Comparison of ENCODE assay signal across 20 cellular contexts in the genomic region with DNA sequence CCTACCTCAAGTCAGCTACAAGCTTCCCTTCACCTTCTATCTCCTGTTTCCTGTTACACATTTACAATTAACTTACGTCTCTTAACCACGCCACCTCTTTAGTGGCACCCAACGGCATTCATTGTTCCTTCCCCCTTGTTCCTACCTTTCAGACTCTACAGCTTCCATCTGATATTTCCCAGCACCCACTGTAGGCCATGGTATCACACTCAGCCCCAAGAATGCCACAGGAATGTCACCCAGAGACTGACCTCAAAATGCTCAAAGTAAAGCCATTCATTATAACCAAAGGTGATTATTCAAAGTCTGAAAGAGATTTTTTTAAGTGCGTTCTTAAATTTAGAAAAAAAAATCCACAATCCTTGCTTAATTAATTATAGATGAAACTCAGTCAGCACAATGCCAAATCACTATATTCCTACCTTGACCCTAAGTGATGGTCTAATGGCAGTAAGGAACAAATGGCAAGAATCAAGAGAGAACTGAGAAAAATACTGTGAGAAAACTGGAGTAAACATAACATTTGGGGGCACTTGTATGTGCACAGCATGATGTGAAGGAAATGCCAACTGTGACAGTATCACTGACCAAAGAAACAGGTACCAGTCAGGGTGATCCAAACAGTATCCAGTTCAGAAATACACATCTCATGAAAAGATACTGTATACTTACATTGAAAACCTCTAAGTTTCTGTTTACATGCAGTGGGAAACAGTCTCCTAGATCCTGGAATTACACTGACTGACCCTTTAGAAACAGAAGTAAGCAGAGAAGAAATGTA. TPM values are rescaled to one million over a fixed set of nuclear protein-coding genes. Genes with fewer than 3 reads are reported as not detected.
A peak's percentile ranks its signal among the peaks of the same experiment; 100 is the strongest.
DNase-seq lines count a peak whose midpoint lies in the region; ATAC-seq, FAIRE-seq and TF ChIP-seq lines count a peak whose summit lies in the region.
"Had no signal": no experiment of that assay in that cellular context is flagged by ENCODE, and none has a peak within 500 bp of the region (broad histone marks: within the 10 kb centered on the region; RNA-seq: fewer than 3 reads in every experiment).

No MANE protein-coding gene starts in this region.

- no peak overlapping the region for H2BK120ac ChIP-seq in trophoblast cell (ENCODE audit: insufficient read depth, low read length, poor library complexity)

- H2AFZ ChIP-seq in astrocyte (ENCODE audit: low read depth, low read length) = peak overlapping the region; percentile 69
- no peak overlapping the region for H2AFZ ChIP-seq in trophoblast cell (ENCODE audit: insufficient read depth, low read length, poor library complexity)

- no peak overlapping the region for H2AK5ac ChIP-seq in trophoblast cell (ENCODE audit: low read length)

- H3K27me3 ChIP-seq in astrocyte (ENCODE audit: insufficient read depth, low read length) (no peaks in the 10 kb centered on the region), endodermal cell (ENCODE audit: control insufficient read depth, insufficient read depth, low read length, poor library complexity, severe bottlenecking) (no peaks in the 10 kb centered on the region), trophoblast cell (ENCODE audit: insufficient read depth, low read length) (no peaks in the 10 kb centered on the region)
- H3K27me3 ChIP-seq: BLaER1 had no signal

- no peak for ATAC-seq in stimulated activated memory B cell treated with anti-CD40 and anti-IgM and Interleukin-4, amounts not matched to agents 10 μg/mL and 1 μg/mL and 100 μg/mL, for 72 hours

- H3K14ac ChIP-seq in trophoblast cell (ENCODE audit: low read length) = peak overlapping the region; percentile 60

- H4K8ac ChIP-seq in trophoblast cell (ENCODE audit: low read depth, low read length) = peak overlapping the region; percentile 14

- H3K27me3 Mint-ChIP-seq in astrocyte (ENCODE audit: low read depth, unreplicated experiment) (no peaks in the 10 kb centered on the region), endodermal cell (ENCODE audit: insufficient read depth) (no peaks in the 10 kb centered on the region)
- H3K27me3 Mint-ChIP-seq in stimulated activated memory B cell treated with anti-CD40 and anti-IgM and Interleukin-4, amounts not matched to agents 10 μg/mL and 1 μg/mL and 100 μg/mL, for 72 hours = no peaks in the 10 kb centered on the region
- H3K27me3 Mint-ChIP-seq: CD4-positive, alpha-beta memory T cell had no signal

- H3K9ac ChIP-seq in astrocyte (ENCODE audit: low read length) (no peak overlapping the region), endodermal cell (ENCODE audit: extremely low read depth, low read length, poor library complexity, severe bottlenecking) (no peak overlapping the region), trophoblast cell (ENCODE audit: low read length) (no peak overlapping the region)
- H3K9ac ChIP-seq: BLaER1, KMS-11 had no signal

- H3K4me2 ChIP-seq in astrocyte (ENCODE audit: low read length) = peak overlapping the region; percentile 63
- no peak overlapping the region for H3K4me2 ChIP-seq in trophoblast cell (ENCODE audit: low read length)
- H3K4me2 ChIP-seq: BLaER1, KMS-11 had no signal

- peaks cover 1% of the 10 kb centered on the region for H3K9me3 Mint-ChIP-seq in astrocyte (ENCODE audit: unreplicated experiment)
- H3K9me3 Mint-ChIP-seq in endodermal cell = no peaks in the 10 kb centered on the region
- peaks cover 5% of the 10 kb centered on the region for H3K9me3 Mint-ChIP-seq in stimulated activated memory B cell treated with anti-CD40 and anti-IgM and Interleukin-4, amounts not matched to agents 10 μg/mL and 1 μg/mL and 100 μg/mL, for 72 hours

- peaks cover 9% of the 10 kb centered on the region for H3K4me1 Mint-ChIP-seq in astrocyte (ENCODE audit: low read depth, unreplicated experiment)
- H3K4me1 Mint-ChIP-seq in endodermal cell = no peaks in the 10 kb centered on the region
- no peaks in the 10 kb centered on the region for H3K4me1 Mint-ChIP-seq in stimulated activated memory B cell treated with anti-CD40 and anti-IgM and Interleukin-4, amounts not matched to agents 10 μg/mL and 1 μg/mL and 100 μg/mL, for 72 hours
- H3K4me1 Mint-ChIP-seq: CD4-positive, alpha-beta memory T cell had no signal

- H3K27ac Mint-ChIP-seq in astrocyte (ENCODE audit: unreplicated experiment) (no peak overlapping the region), endodermal cell (no peak overlapping the region)
- no peak overlapping the region for H3K27ac Mint-ChIP-seq in stimulated activated memory B cell treated with anti-CD40 and anti-IgM and Interleukin-4, amounts not matched to agents 10 μg/mL and 1 μg/mL and 100 μg/mL, for 72 hours
- H3K27ac Mint-ChIP-seq: CD4-positive, alpha-beta memory T cell had no signal

- 78 to 92% methylated on average over 2 to 3 of the region's 4 CpGs for WGBS in endodermal cell (ENCODE audit: insufficient coverage in 1 of 2, insufficient read length in 1 of 2), 2 experiments
- WGBS in trophoblast cell (ENCODE audit: extremely low coverage, insufficient coverage, insufficient read length) = 100% methylated on average over 2 of the region's 4 CpGs

- H3K4me1 ChIP-seq in astrocyte (ENCODE audit: insufficient read depth, low read length) = peaks cover 12% of the 10 kb centered on the region
- no peaks in the 10 kb centered on the region for H3K4me1 ChIP-seq in endodermal cell (ENCODE audit: control insufficient read depth, insufficient read depth, low read length)
- peaks cover 4 to 10% of the 10 kb centered on the region in 2 experiments for H3K4me1 ChIP-seq in trophoblast cell (ENCODE audit: control insufficient read depth in 1 of 2, insufficient read depth in 2 of 2, low read length in 2 of 2)
- H3K4me1 ChIP-seq: BLaER1, HAP-1 had no signal

- H3K36me3 ChIP-seq in astrocyte (ENCODE audit: insufficient read depth, low read length) (no peaks in the 10 kb centered on the region), endodermal cell (ENCODE audit: control insufficient read depth, insufficient read depth, low read length) (no peaks in the 10 kb centered on the region), trophoblast cell (ENCODE audit: control insufficient read depth in 1 of 2, insufficient read depth in 2 of 2, low read length in 2 of 2) (no peaks in the 10 kb centered on the region)
- H3K36me3 ChIP-seq: BLaER1, HAP-1 had no signal

- H3K4ac ChIP-seq in trophoblast cell (ENCODE audit: low read depth, low read length) = no peak overlapping the region

- H3K9me3 ChIP-seq in astrocyte (ENCODE audit: insufficient read depth, low read depth, low read length) (no peaks in the 10 kb centered on the region), endodermal cell (ENCODE audit: control insufficient read depth, low read length) (no peaks in the 10 kb centered on the region), trophoblast cell (ENCODE audit: insufficient read depth, low read depth, low read length) (no peaks in the 10 kb centered on the region)
- H3K9me3 ChIP-seq: BLaER1, HAP-1 had no signal

- peak overlapping the region; percentile 42 for H2BK5ac ChIP-seq in trophoblast cell (ENCODE audit: low read depth, low read length, poor library complexity)

- FAIRE-seq in astrocyte (lab: Jason Lieb, UNC) (no peak), HTR-8/SVneo (lab: Jason Lieb, UNC) (no peak)
- FAIRE-seq: A204.1 had no signal

- H3K4me3 ChIP-seq in astrocyte (ENCODE audit: insufficient read depth, low read depth, low read length) (no peak overlapping the region), endodermal cell (ENCODE audit: low read length) (no peak overlapping the region), trophoblast cell (ENCODE audit: low read depth, low read length) (no peak overlapping the region)
- H3K4me3 ChIP-seq: BLaER1, HAP-1 had no signal

- DNase-seq in Daoy (ENCODE audit: low read depth) (peak; percentile 40), astrocyte (ENCODE audit: low read depth) (peak; percentile 56), endodermal cell (peak; percentile 47), trophoblast cell (no peak), middle frontal gyrus (ENCODE audit: extremely low spot score, low spot score) (no peak), DMS79 treated with DMSO at 0.1 percent for 48 hours (lab: John Stamatoyannopoulos, UW) (no peak), HTR-8/SVneo (ENCODE audit: insufficient read length, low spot score) (no peak)
- DNase-seq: CD4-positive, alpha-beta memory T cell; NCI-H1436; NCI-H1930; NCI-H226; NCI-H524; RPMI8226; SHP77 treated with DMSO at 0.1 percent for 48 hours had no signal

- no peak overlapping the region for H4K91ac ChIP-seq in trophoblast cell (ENCODE audit: low read depth, low read length)

- H3K79me1 ChIP-seq in trophoblast cell (ENCODE audit: low read length) = peaks cover 7% of the 10 kb centered on the region

- H2BK12ac ChIP-seq in trophoblast cell (ENCODE audit: low read length) = peak overlapping the region; percentile 93

- H3K4me3 Mint-ChIP-seq in astrocyte (ENCODE audit: unreplicated experiment) (no peak overlapping the region), endodermal cell (no peak overlapping the region)
- no peak overlapping the region for H3K4me3 Mint-ChIP-seq in stimulated activated memory B cell treated with anti-CD40 and anti-IgM and Interleukin-4, amounts not matched to agents 10 μg/mL and 1 μg/mL and 100 μg/mL, for 72 hours
- H3K4me3 Mint-ChIP-seq: CD4-positive, alpha-beta memory T cell had no signal

- H4K12ac ChIP-seq in trophoblast cell (ENCODE audit: low read depth, low read length) = no peak overlapping the region

- H3K36me3 Mint-ChIP-seq in astrocyte (ENCODE audit: low read depth, unreplicated experiment) = no peaks in the 10 kb centered on the region
- no peaks in the 10 kb centered on the region for H3K36me3 Mint-ChIP-seq in endodermal cell (ENCODE audit: low read depth)
- no peaks in the 10 kb centered on the region for H3K36me3 Mint-ChIP-seq in stimulated activated memory B cell treated with anti-CD40 and anti-IgM and Interleukin-4, amounts not matched to agents 10 μg/mL and 1 μg/mL and 100 μg/mL, for 72 hours
- H3K36me3 Mint-ChIP-seq: CD4-positive, alpha-beta memory T cell had no signal

- H3K27ac ChIP-seq in astrocyte (ENCODE audit: low read depth, low read length) = peak overlapping the region; percentile 51
- peak overlapping the region; percentile 22 for H3K27ac ChIP-seq in endodermal cell (ENCODE audit: low read depth, low read length)
- H3K27ac ChIP-seq in trophoblast cell (ENCODE audit: low read depth, low read length) = peak overlapping the region; percentile 63
- H3K27ac ChIP-seq: BLaER1, KMS-11 had no signal

- no peaks in the 10 kb centered on the region for H4K20me1 ChIP-seq in astrocyte (ENCODE audit: insufficient read depth, low read length)
- H4K20me1 ChIP-seq: BLaER1 had no signal

- no peak overlapping the region for H3K18ac ChIP-seq in trophoblast cell (ENCODE audit: low read length)

- H3K79me2 ChIP-seq in astrocyte (ENCODE audit: insufficient read depth, low read length) = no peaks in the 10 kb centered on the region
- H3K79me2 ChIP-seq in trophoblast cell (ENCODE audit: control insufficient read depth, insufficient read depth, low read length, poor library complexity) = no peaks in the 10 kb centered on the region

- TF ChIP-seq CTCF in astrocyte (IDR thresholded peaks at IDR 0.05; ENCODE audit: insufficient read depth, low read depth, low read length) (no peak), endodermal cell (conservative IDR thresholded peaks at IDR 0.05) (no peak)

- H3K23ac ChIP-seq in trophoblast cell (ENCODE audit: low read length) = no peak overlapping the region

RNA-seq across cellular contexts. Expression of a gene that starts 52.1 kb away (rescaled TPM):
- total RNA-seq in Daoy (2014; rRNA removed; shearing (Covaris generic)) = 4.5 and 4.9 TPM in 2 replicates
- total RNA-seq in astrocyte = 3.1 and 4.5 TPM in 2 replicates
- total RNA-seq in endodermal cell = 10 to 100 TPM in 1 of 2 donors, 1 to 10 TPM in 1; 6.5 to 10.3 TPM
- polyA plus RNA-seq in endodermal cell (2013, experiment 1 of 2) = 47.4 TPM
- polyA plus RNA-seq in endodermal cell (2013, experiment 2 of 2) = 46.6 TPM
- 6.3 and 6.6 TPM in 2 replicates for polyA plus RNA-seq in trophoblast cell (2013)
- total RNA-seq: CD4-positive, alpha-beta memory T cell; HT-29 had no signal

Comparison
In these comparisons a context has a peak if more than half of its experiments do, and no peak if none do; other contexts are left out.
1. DNase-seq: peak in Daoy (single experiment), astrocyte (single experiment) and endodermal cell (single experiment); none in trophoblast cell (0 of 2), middle frontal gyrus (single experiment), DMS79 treated with DMSO at 0.1 percent for 48 hours (single experiment) and HTR-8/SVneo (single experiment).
2. Peak in every context shown above with its lines, with median percentiles within 50 percentile points of each other: H3K27ac ChIP-seq.